ENCODE assay signal across 8 cellular contexts in the genomic region with DNA sequence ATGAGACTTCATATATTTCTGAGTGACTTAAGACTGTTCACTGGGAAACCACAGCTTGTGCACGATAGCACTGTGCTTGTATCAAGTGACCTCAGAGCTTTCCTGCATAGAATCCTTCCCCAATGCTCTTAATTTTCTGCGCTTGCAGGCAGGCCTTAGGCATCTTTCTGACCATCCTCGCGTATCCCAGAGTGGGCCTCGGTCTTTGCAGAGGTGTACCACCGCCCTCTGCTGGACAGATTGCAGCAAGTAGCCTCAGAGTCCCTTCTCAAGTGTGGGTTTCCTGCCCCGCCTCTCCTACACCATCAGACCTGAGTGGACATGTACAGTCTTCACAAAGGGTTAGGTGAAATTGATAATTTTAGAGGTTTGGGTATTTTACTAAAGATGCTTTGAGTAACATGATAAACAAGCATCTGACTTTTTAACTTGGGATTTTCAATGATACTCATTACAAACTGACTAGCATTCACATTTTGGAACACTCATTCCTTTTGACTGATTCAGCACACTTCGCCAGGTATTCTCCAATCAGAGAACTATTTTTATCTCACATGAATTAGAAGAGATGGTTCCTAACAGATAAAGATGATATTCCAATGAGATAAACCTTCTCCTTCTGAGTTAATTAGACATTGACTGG.
DNase-seq lines count a peak whose midpoint lies in the region; ATAC-seq and TF ChIP-seq lines count a peak whose summit lies in the region.

No MANE protein-coding gene starts in this region.

- TF ChIP-seq POLR2A in gastrocnemius medialis (IDR thresholded peaks at IDR 0.05): no peak

- intact Hi-C loops in ascending aorta (cut with DNase I) (loop anchor here (1.0 to 10.0 kb wide), 4 partner anchors 418 to 1224 kb away; a partner anchor contains a TSS), gastrocnemius medialis (cut with DNase I; ENCODE audit: low total_unique reads) (loop anchor here (1.0 to 10.0 kb wide), 4 partner anchors 418 to 1228 kb away; a partner anchor contains a TSS)

- no peak overlapping the region for H3K4me3 ChIP-seq in ascending aorta
- no peak overlapping the region for H3K4me3 ChIP-seq in gastrocnemius medialis

- in situ Hi-C loops in gastrocnemius medialis (cut with MboI; ENCODE audit: low sequenced_read_pairs in 4 of 4): loop anchor here in 2 of 4 donors (25.0 kb wide), 2 partner anchors 346 to 354 kb away; no protein-coding TSS in a partner anchor

- no peaks in the 10 kb centered on the region for H3K4me1 ChIP-seq in ascending aorta
- H3K4me1 ChIP-seq in gastrocnemius medialis: peaks cover 0 to 10% of the 10 kb centered on the region in 2 donors

- ATAC-seq in HG02840 (IDR thresholded peaks at IDR 0.05; ENCODE audit: low FRiP score, unreplicated experiment) (peak; percentile 97), gastrocnemius medialis (peak; percentile 96 to 98)

- H3K9me3 ChIP-seq in ascending aorta (no peaks in the 10 kb centered on the region), gastrocnemius medialis (no peaks in the 10 kb centered on the region)

- H3K27ac ChIP-seq in ascending aorta (no peak overlapping the region), gastrocnemius medialis (no peak overlapping the region)

- H3K27me3 ChIP-seq in ascending aorta: no peaks in the 10 kb centered on the region
- no peaks in the 10 kb centered on the region for H3K27me3 ChIP-seq in gastrocnemius medialis

- DNase-seq in SIG-M5 treated with dmso at 0.1 percent for 504 hours (lab: John Stamatoyannopoulos, UW; ENCODE audit: unreplicated experiment) (peak; percentile 79), SIG-M5 (lab: John Stamatoyannopoulos, UW) (no peak), NCI-H1417 (lab: John Stamatoyannopoulos, UW) (peak; percentile 74 to 92 (median 76)), T-helper 22 cell (ENCODE audit: low read depth) (peak; percentile 28), ascending aorta (ENCODE audit: low spot score in 2 of 2) (peak; percentile 30 to 87), hepatic stellate cell (ENCODE audit: low spot score) (peak; percentile 53), gastrocnemius medialis (peak; percentile 80 to 81)

- TF ChIP-seq CTCF in ascending aorta (IDR thresholded peaks at IDR 0.05) (peak; percentile 61 to 87 (median 81)), gastrocnemius medialis (IDR thresholded peaks at IDR 0.05 in 4 of 5, conservative IDR thresholded peaks at IDR 0.05 in 1 of 5) (peak; percentile 83 to 95 (median 87))

- H3K36me3 ChIP-seq in ascending aorta: no peaks in the 10 kb centered on the region
- H3K36me3 ChIP-seq in gastrocnemius medialis: no peaks in the 10 kb centered on the region
